Comparison of ENCODE assay signal across 1 cellular context in the genomic region with DNA sequence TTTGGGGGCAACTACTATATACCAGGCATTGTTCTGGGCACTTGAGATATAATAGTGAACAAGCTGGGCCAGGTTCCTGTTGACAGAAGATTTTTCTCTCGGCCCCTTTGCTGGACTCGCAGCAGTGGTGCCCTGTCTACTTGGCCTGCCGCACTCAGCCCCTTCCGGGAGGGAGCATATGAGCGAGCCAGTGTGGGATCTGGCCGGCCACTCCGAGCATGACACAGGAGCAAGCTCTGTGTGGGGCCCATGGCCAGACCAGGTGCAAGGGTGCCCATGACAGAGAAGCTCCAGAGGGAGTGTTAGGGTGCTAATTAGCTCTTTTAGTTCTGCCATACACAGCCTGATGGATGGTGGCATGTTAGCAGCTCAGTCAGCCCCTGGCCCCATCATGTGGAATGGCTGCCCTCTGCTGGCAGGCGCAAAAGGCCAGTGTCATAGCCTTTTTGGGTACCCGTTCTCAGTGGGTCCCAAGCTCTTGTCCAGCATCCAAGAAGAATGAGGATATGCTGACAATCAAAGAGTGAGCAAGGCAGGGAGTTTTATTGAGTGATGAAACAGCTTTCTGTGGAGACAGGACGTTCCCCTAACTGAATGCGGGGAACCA.
TF ChIP-seq lines count a peak whose summit lies in the region.

No MANE protein-coding gene starts in this region.

TF ChIP-seq in GM12878, 131 proteins besides CTCF, POLR2A, EP300 and RAD21 (continued from another document):
- TF ChIP-seq, protein P1, sequence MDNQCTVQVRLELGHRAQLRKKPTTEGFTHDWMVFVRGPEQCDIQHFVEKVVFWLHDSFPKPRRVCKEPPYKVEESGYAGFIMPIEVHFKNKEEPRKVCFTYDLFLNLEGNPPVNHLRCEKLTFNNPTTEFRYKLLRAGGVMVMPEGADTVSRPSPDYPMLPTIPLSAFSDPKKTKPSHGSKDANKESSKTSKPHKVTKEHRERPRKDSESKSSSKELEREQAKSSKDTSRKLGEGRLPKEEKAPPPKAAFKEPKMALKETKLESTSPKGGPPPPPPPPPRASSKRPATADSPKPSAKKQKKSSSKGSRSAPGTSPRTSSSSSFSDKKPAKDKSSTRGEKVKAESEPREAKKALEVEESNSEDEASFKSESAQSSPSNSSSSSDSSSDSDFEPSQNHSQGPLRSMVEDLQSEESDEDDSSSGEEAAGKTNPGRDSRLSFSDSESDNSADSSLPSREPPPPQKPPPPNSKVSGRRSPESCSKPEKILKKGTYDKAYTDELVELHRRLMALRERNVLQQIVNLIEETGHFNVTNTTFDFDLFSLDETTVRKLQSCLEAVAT (IDR thresholded peaks at IDR 0.05) = no peak
- TF ChIP-seq HCFC1 (IDR thresholded peaks at IDR 0.05; ENCODE audit: low read length) = no peak
